Comparison of ENCODE assay signal across 26 cellular contexts in the genomic region with DNA sequence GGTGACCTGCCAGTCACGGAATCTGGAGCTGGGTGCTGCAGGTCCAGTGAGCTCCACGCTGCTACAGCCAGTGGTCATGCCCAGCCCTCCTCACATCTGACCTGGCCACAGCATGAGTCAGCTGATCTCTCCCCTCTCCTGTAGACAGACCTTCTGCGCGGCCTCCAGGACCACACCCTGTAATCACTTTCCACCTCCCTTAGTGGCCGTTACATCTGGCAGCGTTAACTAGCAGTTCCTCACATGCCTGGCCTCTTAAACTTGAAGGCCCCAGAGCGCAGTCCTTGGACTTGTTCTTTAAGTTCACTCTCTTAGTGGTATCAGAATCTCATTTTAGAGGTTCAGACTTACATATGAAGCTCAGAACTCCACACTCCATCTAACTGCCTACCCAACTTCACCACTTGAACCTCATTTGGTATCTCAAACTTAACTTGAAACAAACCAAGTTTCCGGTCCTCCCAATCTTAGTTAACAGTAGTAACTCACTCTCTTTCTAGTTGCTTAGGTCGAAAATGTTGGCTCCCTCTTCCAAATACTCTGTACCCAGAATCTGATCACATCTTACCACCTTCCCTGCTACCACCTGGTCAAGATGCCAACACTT. TPM values are rescaled to one million over a fixed set of nuclear protein-coding genes. Genes with fewer than 3 reads are reported as not detected.
A peak's percentile ranks its signal among the peaks of the same experiment; 100 is the strongest.
DNase-seq lines count a peak whose midpoint lies in the region; ATAC-seq, FAIRE-seq and TF ChIP-seq lines count a peak whose summit lies in the region.
"Had no signal": no experiment of that assay in that cellular context is flagged by ENCODE, and none has a peak within 500 bp of the region (broad histone marks: within the 10 kb centered on the region; RNA-seq: fewer than 3 reads in every experiment).

No MANE protein-coding gene starts in this region.

- H3K23ac ChIP-seq in neuronal stem cell (ENCODE audit: low read depth, low read length, poor library complexity) = no peak overlapping the region

- no peak overlapping the region for H4K91ac ChIP-seq in neuronal stem cell (ENCODE audit: low read depth, low read length, poor library complexity)

- no peaks in the 10 kb centered on the region for H3K79me1 ChIP-seq in neuronal stem cell (ENCODE audit: low read depth, low read length)

- TF ChIP-seq POLR2A in GM12891 (IDR thresholded peaks at IDR 0.05; ENCODE audit: low read depth, low read length) = no peak

- no peak overlapping the region for H2BK15ac ChIP-seq in neuronal stem cell (ENCODE audit: low read length)

- no peak overlapping the region for H3K14ac ChIP-seq in neuronal stem cell (ENCODE audit: low read length)

- no peak for TF ChIP-seq CTCF in fibroblast of mammary gland (conservative IDR thresholded peaks at IDR 0.05; ENCODE audit: control insufficient read depth, insufficient read depth, low read depth, low read length)

- H3K18ac ChIP-seq in neuronal stem cell (ENCODE audit: low read length) = no peak overlapping the region

- WGBS in neuronal stem cell (ENCODE audit: extremely low coverage in 2 of 2, insufficient read length in 2 of 2, insufficient replicate concordance in 1 of 2), 2 donors = no CpG with 5 or more reads among the region's 9 CpGs

- H3K4me1 ChIP-seq in neuronal stem cell (ENCODE audit: control insufficient read depth in 2 of 2, insufficient read depth in 1 of 2, low read depth in 1 of 2, low read length in 2 of 2) = peaks cover 4 to 8% of the 10 kb centered on the region in 2 donors
- H3K4me1 ChIP-seq: BE2C had no signal

- no peak overlapping the region for H2BK5ac ChIP-seq in neuronal stem cell (ENCODE audit: low read length)

- H2BK12ac ChIP-seq in neuronal stem cell (ENCODE audit: low read length) = no peak overlapping the region

- ATAC-seq in GM21515 (IDR thresholded peaks at IDR 0.05; ENCODE audit: unreplicated experiment) = no peak

- no peak overlapping the region for H2AK5ac ChIP-seq in neuronal stem cell (ENCODE audit: low read depth, low read length)

- DNase-seq in GM12891 (ENCODE audit: insufficient read length, low spot score) (no peak), RPMI7951 (ENCODE audit: low read depth) (peak; percentile 37), fibroblast of mammary gland (ENCODE audit: low read depth) (peak; percentile 44), neuronal stem cell (ENCODE audit: low spot score) (no peak), cortex of kidney (lab: John Stamatoyannopoulos, UW) (no peak)
- no peak for DNase-seq in activated CD8-positive, alpha-beta memory T cell treated with anti-CD3 and anti-CD28 coated beads for 24 hours
- DNase-seq in activated CD4-positive, alpha-beta T cell treated with anti-CD3 and anti-CD28 coated beads for 4 hours = no peak
- DNase-seq: activated B cell treated with CpG ODN at 0.5 μM for 24 hours; activated CD4-positive, alpha-beta memory T cell treated with anti-CD3 and anti-CD28 coated beads, Interleukin-2, amount 10 ng/mL, durations not matched to agents 7 days and 5 days; activated gamma-delta T cell treated with Interleukin-2 at 50 U/mL for 16 hours; amniotic stem cell; BE2C; effector CD8-positive, alpha-beta T cell; NCI-H1092 treated with DMSO at 0.1 percent for 48 hours; NCI-H2081 treated with DMSO at 0.1 percent for 48 hours; NCI-H524 treated with DMSO at 0.1 percent for 48 hours; SJCRH30; substantia nigra had no signal

- no peak overlapping the region for H2BK120ac ChIP-seq in neuronal stem cell (ENCODE audit: low read depth, low read length)

- H3K9me3 ChIP-seq in neuronal stem cell (replicated peaks in 1 of 2; ENCODE audit: control insufficient read depth in 2 of 2, insufficient read depth in 1 of 2, low read depth in 1 of 2, low read length in 2 of 2) = no peaks in the 10 kb centered on the region
- H3K9me3 ChIP-seq: BE2C, esophagus muscularis mucosa, neutrophil, SJCRH30 had no signal

- no peaks in the 10 kb centered on the region for H3K27me3 ChIP-seq in neuronal stem cell (ENCODE audit: control insufficient read depth in 3 of 3, insufficient read depth in 3 of 3, low read depth in 1 of 3, low read length in 3 of 3)
- H3K27me3 ChIP-seq: BE2C, esophagus muscularis mucosa, neutrophil, SJCRH30 had no signal

- H3K9ac ChIP-seq in neuronal stem cell (ENCODE audit: low read depth, low read length, poor library complexity) = no peak overlapping the region

- FAIRE-seq in GM12891 (lab: Jason Lieb, UNC) = peak; percentile 16
- FAIRE-seq: D721Med, GM18507, urothelium cell line had no signal

- H3K4me3 ChIP-seq in fibroblast of mammary gland (ENCODE audit: control insufficient read depth, low read depth, low read length) (no peak overlapping the region), neuronal stem cell (ENCODE audit: low read length in 2 of 2) (no peak overlapping the region)
- H3K4me3 ChIP-seq: esophagus muscularis mucosa, SJCRH30 had no signal

- no peak overlapping the region for H3K4ac ChIP-seq in neuronal stem cell (ENCODE audit: low read length)

- peak overlapping the region; percentile 38 for H2AFZ ChIP-seq in neuronal stem cell (ENCODE audit: low read length)

- H3K27ac ChIP-seq in neuronal stem cell (replicated peaks; ENCODE audit: low read length) = no peak overlapping the region
- H3K27ac ChIP-seq: esophagus muscularis mucosa, neutrophil, SJCRH30 had no signal

- H4K8ac ChIP-seq in neuronal stem cell (ENCODE audit: low read depth, low read length) = no peak overlapping the region

- no peaks in the 10 kb centered on the region for H3K36me3 ChIP-seq in neuronal stem cell (replicated peaks in 1 of 2; ENCODE audit: control insufficient read depth in 2 of 2, insufficient read depth in 2 of 2, low read length in 2 of 2)
- H3K36me3 ChIP-seq: BE2C, neutrophil, SJCRH30 had no signal

- H3K4me2 ChIP-seq in neuronal stem cell (ENCODE audit: insufficient read depth, low read length, poor library complexity, severe bottlenecking) = no peak overlapping the region

TF ChIP-seq in GM12891, 5 proteins besides CTCF, POLR2A, EP300 and RAD21:
- no peak for TF ChIP-seq SPI1 (IDR thresholded peaks at IDR 0.05; ENCODE audit: low read depth, low read length)
- TF ChIP-seq PAX5 (IDR thresholded peaks at IDR 0.05; ENCODE audit: insufficient read depth, low read length, severe bottlenecking) = no peak
- TF ChIP-seq TAF1 (IDR thresholded peaks at IDR 0.05; ENCODE audit: low read depth, low read length) = no peak
- TF ChIP-seq POU2F2 (IDR thresholded peaks at IDR 0.05; ENCODE audit: low read depth, low read length) = no peak
- TF ChIP-seq POLR2AphosphoS5 (IDR thresholded peaks at IDR 0.05; ENCODE audit: low read depth, low read length) = no peak

RNA-seq across cellular contexts. Expression of gene MIPEP, which starts 22.7 kb away (rescaled TPM):
- 26.9 TPM for polyA plus RNA-seq in GM12891 (2012; ENCODE audit: low read depth, missing spikeins)
- 14.1 and 14.8 TPM in 2 replicates for total RNA-seq in RPMI7951 (2014; rRNA removed; shearing (Covaris generic))
- 10.3 TPM for polyA plus RNA-seq in neuronal stem cell (2013, experiment 1 of 2)
- polyA plus RNA-seq in neuronal stem cell (2013, experiment 2 of 2) = 9.3 TPM

RNA-seq across cellular contexts. Expression of gene C1QTNF9B, which starts 30.8 kb away (rescaled TPM):
- 0.21 TPM for polyA plus RNA-seq in GM12891 (2012; ENCODE audit: low read depth, missing spikeins)
- total RNA-seq in RPMI7951 (2014; rRNA removed; shearing (Covaris generic)) = not detected in 2 replicates
- polyA plus RNA-seq in neuronal stem cell (2013, experiment 1 of 2) = 0.04 TPM
- 0.07 TPM for polyA plus RNA-seq in neuronal stem cell (2013, experiment 2 of 2)
- total RNA-seq: activated B cell treated with CpG ODN at 0.5 μM for 24 hours; activated CD4-positive, alpha-beta memory T cell treated with anti-CD3 and anti-CD28 coated beads, Interleukin-2, amount 10 ng/mL, durations not matched to agents 7 days and 5 days; glomerular endothelial cell; SJCRH30; T-helper 1 cell treated with Interleukin-12 subunit alpha and Interleukin-12 subunit beta and Interleukin-4 antibody, amounts not matched to agents 30 ng/mL and 1 ng/mL, for 36 hours had no signal

Comparison
In these comparisons a context has a peak if more than half of its experiments do, and no peak if none do; other contexts are left out.
1. DNase-seq: peak in RPMI7951 (single experiment) and fibroblast of mammary gland (single experiment); none in GM12891 (single experiment), neuronal stem cell (single experiment), activated CD8-positive, alpha-beta memory T cell treated with anti-CD3 and anti-CD28 coated beads for 24 hours (single experiment), cortex of kidney (single experiment) and activated CD4-positive, alpha-beta T cell treated with anti-CD3 and anti-CD28 coated beads for 4 hours (0 of 2).